Comparison of ENCODE assay signal across 9 cellular contexts in the genomic region with DNA sequence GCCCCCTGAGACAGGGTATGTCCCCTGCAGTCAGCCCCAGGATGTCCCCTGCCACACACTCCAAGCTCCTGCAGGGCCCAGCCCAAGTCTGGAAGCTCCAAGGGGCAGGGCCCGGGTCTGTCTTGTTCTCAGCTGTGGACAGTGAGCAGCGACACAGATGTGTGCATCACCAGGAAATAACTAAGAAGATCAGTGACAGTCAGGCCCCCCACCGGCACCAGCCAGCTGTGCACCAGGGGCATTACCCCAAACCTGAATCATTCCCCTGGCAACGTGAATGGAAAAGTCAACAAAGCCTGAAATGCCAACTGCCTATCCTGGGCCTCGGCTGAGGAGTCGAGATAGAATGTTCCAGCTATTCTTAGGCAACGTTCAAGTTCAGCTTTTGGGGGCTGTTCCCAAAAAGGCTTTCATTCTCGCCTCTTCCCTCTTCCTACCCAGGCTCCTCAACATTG.
DNase-seq lines count a peak whose midpoint lies in the region; ATAC-seq and TF ChIP-seq lines count a peak whose summit lies in the region.
"Had no signal": no experiment of that assay in that cellular context is flagged by ENCODE, and none has a peak within 500 bp of the region (broad histone marks: within the 10 kb centered on the region; RNA-seq: fewer than 3 reads in every experiment).

No MANE protein-coding gene starts in this region.

- no peaks in the 10 kb centered on the region for H3K27me3 ChIP-seq in colonic mucosa
- no peaks in the 10 kb centered on the region for H3K27me3 ChIP-seq in naive thymus-derived CD4-positive, alpha-beta T cell (ENCODE audit: control insufficient read depth in 2 of 2, insufficient read depth in 2 of 2, low read length in 2 of 2)

- no peaks in the 10 kb centered on the region for H3K4me1 ChIP-seq in colonic mucosa
- peaks cover 18 to 51% of the 10 kb centered on the region in 2 donors for H3K4me1 ChIP-seq in naive thymus-derived CD4-positive, alpha-beta T cell (ENCODE audit: control insufficient read depth in 2 of 2, insufficient read depth in 2 of 2, low read length in 2 of 2)

- peaks cover 0 to 4% (median 0%) of the 10 kb centered on the region in 11 donors for H3K9me3 Mint-ChIP-seq in naive thymus-derived CD4-positive, alpha-beta T cell
- H3K9me3 Mint-ChIP-seq: activated naive CD4-positive, alpha-beta T cell treated with anti-CD3 and anti-CD28 coated beads, Interleukin-2, amount 50 U/mL, for 24 hours had no signal

- intact Hi-C loops in colonic mucosa (cut with DNase I) = no loop called here
- intact Hi-C loops in naive thymus-derived CD4-positive, alpha-beta T cell (cut with micrococcal nuclease) = no loop called here

- peak overlapping the region; percentile 51 for H3K27ac ChIP-seq in colonic mucosa
- no peak overlapping the region for H3K27ac ChIP-seq in naive thymus-derived CD4-positive, alpha-beta T cell (ENCODE audit: low read depth, low read length)

- H3K4me1 Mint-ChIP-seq in naive thymus-derived CD4-positive, alpha-beta T cell = peaks cover 25 to 66% (median 43%) of the 10 kb centered on the region in 7 donors

- TF ChIP-seq CTCF in colonic mucosa (IDR thresholded peaks at IDR 0.05) (no peak), omental fat pad (IDR thresholded peaks at IDR 0.05) (no peak)

- peak overlapping the region in 1 of 2 donors; percentile 37 for H3K9ac ChIP-seq in colonic mucosa (ENCODE audit: low read depth in 2 of 2, low read length in 2 of 2)

- peak overlapping the region in 1 of 10 donors; percentile 36 for H3K4me3 Mint-ChIP-seq in naive thymus-derived CD4-positive, alpha-beta T cell
- H3K4me3 Mint-ChIP-seq: activated naive CD4-positive, alpha-beta T cell treated with anti-CD3 and anti-CD28 coated beads, Interleukin-2, amount 50 U/mL, for 24 hours had no signal

- H3K27me3 Mint-ChIP-seq in naive thymus-derived CD4-positive, alpha-beta T cell = no peaks in the 10 kb centered on the region
- H3K27me3 Mint-ChIP-seq: activated naive CD4-positive, alpha-beta T cell treated with anti-CD3 and anti-CD28 coated beads, Interleukin-2, amount 50 U/mL, for 24 hours had no signal

- POLR2A ChIA-PET in naive thymus-derived CD4-positive, alpha-beta T cell (lab: Charles Lee) = no interaction called here

- no peak overlapping the region for H3K4me3 ChIP-seq in colonic mucosa
- H3K4me3 ChIP-seq in naive thymus-derived CD4-positive, alpha-beta T cell (ENCODE audit: low read length) = no peak overlapping the region

- peaks cover 0 to 57% (median 0%) of the 10 kb centered on the region in 5 donors for H3K36me3 Mint-ChIP-seq in naive thymus-derived CD4-positive, alpha-beta T cell

- peak overlapping the region in 2 of 9 donors; percentile 38 to 51 for H3K27ac Mint-ChIP-seq in naive thymus-derived CD4-positive, alpha-beta T cell

- ATAC-seq in naive thymus-derived CD4-positive, alpha-beta T cell = peak; percentile 7
- no peak for ATAC-seq in omental fat pad (ENCODE audit: low FRiP score)
- ATAC-seq in HG02678 (IDR thresholded peaks at IDR 0.05; ENCODE audit: unreplicated experiment) = no peak

- CTCF ChIA-PET in naive thymus-derived CD4-positive, alpha-beta T cell (lab: Charles Lee) = no interaction called here

- DNase-seq in Daoy (ENCODE audit: low read depth) = peak; percentile 80
- peak; percentile 59 for DNase-seq in NCI-H146 (lab: John Stamatoyannopoulos, UW)
- no peak for DNase-seq in colonic mucosa
- no peak for DNase-seq in naive thymus-derived CD4-positive, alpha-beta T cell
- no peak for DNase-seq in DMS53 (lab: John Stamatoyannopoulos, UW)
- no peak for DNase-seq in omental fat pad (ENCODE audit: low spot score)
- DNase-seq in AG08396 (ENCODE audit: low spot score) = no peak

- H3K36me3 ChIP-seq in colonic mucosa = no peaks in the 10 kb centered on the region
- peaks cover 0 to 19% (median 0%) of the 10 kb centered on the region in 3 experiments for H3K36me3 ChIP-seq in naive thymus-derived CD4-positive, alpha-beta T cell (ENCODE audit: control insufficient read depth in 2 of 3, insufficient read depth in 3 of 3, low read length in 3 of 3)

- H3K9me3 ChIP-seq in colonic mucosa = no peaks in the 10 kb centered on the region
- no peaks in the 10 kb centered on the region for H3K9me3 ChIP-seq in naive thymus-derived CD4-positive, alpha-beta T cell (ENCODE audit: control insufficient read depth in 2 of 3, low read length in 3 of 3)

Comparison
In these comparisons a context has a peak if more than half of its experiments do, and no peak if none do; other contexts are left out.
1. DNase-seq: peak in Daoy (single experiment) and NCI-H146 (single experiment); none in colonic mucosa (single experiment), naive thymus-derived CD4-positive, alpha-beta T cell (0 of 9), DMS53 (single experiment), omental fat pad (single experiment) and AG08396 (single experiment).